ENCODE assay signal across 9 cellular contexts in genomic region chr18:500230-500555, GRCh38. TPM values are rescaled to one million over a fixed set of nuclear protein-coding genes. Genes with fewer than 3 reads are reported as not detected.
DNase-seq lines count a peak whose midpoint lies in the region; ATAC-seq and TF ChIP-seq lines count a peak whose summit lies in the region.
"Had no signal": no experiment of that assay in that cellular context is flagged by ENCODE, and none has a peak within 500 bp of the region (broad histone marks: within the 10 kb centered on the region; RNA-seq: fewer than 3 reads in every experiment).

No MANE protein-coding gene starts in this region.

- H3K36me3 ChIP-seq in adipocyte (ENCODE audit: control insufficient read depth, insufficient read depth, low read length, severe bottlenecking) (no peaks in the 10 kb centered on the region), sigmoid colon (no peaks in the 10 kb centered on the region)

- no peak overlapping the region for H3K27ac ChIP-seq in right cardiac atrium (ENCODE audit: low read length)
- peak overlapping the region; percentile 55 to 73 (median 62) for H3K27ac ChIP-seq in sigmoid colon

- H3K9ac ChIP-seq in adipocyte (ENCODE audit: low read length), result peak overlapping the region; percentile 55

- intact Hi-C loops in right cardiac atrium (cut with DNase I) (loop anchor here in 1 of 4 donors (10.0 kb wide), 1 partner anchor 45 kb away; no protein-coding TSS in a partner anchor), sigmoid colon (cut with DNase I) (loop anchor here (5.0 kb wide), 1 partner anchor 117 kb away; no protein-coding TSS in a partner anchor)

- TF ChIP-seq EP300 in sigmoid colon (IDR thresholded peaks at IDR 0.05), result no peak

- peak overlapping the region; percentile 83 for H3K4me3 ChIP-seq in adipocyte (ENCODE audit: low read length)
- peak overlapping the region; percentile 49 for H3K4me3 ChIP-seq in right cardiac atrium (ENCODE audit: low read length)
- H3K4me3 ChIP-seq in sigmoid colon, result peak overlapping the region; percentile 31 to 72 (median 60)

- H3K27me3 ChIP-seq in adipocyte (replicated peaks; ENCODE audit: control insufficient read depth, insufficient read depth, low read length) (peaks cover 3% of the 10 kb centered on the region), right cardiac atrium (ENCODE audit: control insufficient read depth, insufficient read depth) (no peaks in the 10 kb centered on the region), sigmoid colon (peaks cover 0 to 32% (median 7%) of the 10 kb centered on the region in 3 donors)

- H3K9me3 ChIP-seq in adipocyte (ENCODE audit: control insufficient read depth, low read length), result no peaks in the 10 kb centered on the region
- H3K9me3 ChIP-seq in right cardiac atrium (ENCODE audit: control insufficient read depth, low read length), result no peaks in the 10 kb centered on the region
- H3K9me3 ChIP-seq in sigmoid colon, result no peaks in the 10 kb centered on the region

- in situ Hi-C loops in Caki2 (cut with HindIII; ENCODE audit: low pct_unique_long_range_greater_than_20kb, low sequenced_read_pairs), result no loop called here
- in situ Hi-C loops in GM13976 (cut with MboI; ENCODE audit: low sequenced_read_pairs, unreplicated experiment), result no loop called here

- TF ChIP-seq CTCF in sigmoid colon (IDR thresholded peaks at IDR 0.05) (no peak), GM13976 (IDR thresholded peaks at IDR 0.05; ENCODE audit: borderline replicate concordance, control extremely low read depth, extremely low read depth, insufficient read depth, missing control alignments) (no peak)

- no peak for TF ChIP-seq POLR2A in sigmoid colon (IDR thresholded peaks at IDR 0.05)

- under 1% methylated on average over 40 of the region's 40 CpGs for WGBS in right cardiac atrium
- 1 to 3% methylated on average over 40 of the region's 40 CpGs for WGBS in sigmoid colon, 2 donors

- peaks cover 18% of the 10 kb centered on the region for H3K4me1 ChIP-seq in adipocyte (ENCODE audit: control insufficient read depth, insufficient read depth, low read length)
- no peaks in the 10 kb centered on the region for H3K4me1 ChIP-seq in right cardiac atrium (ENCODE audit: control insufficient read depth, insufficient read depth, low read length)
- H3K4me1 ChIP-seq in sigmoid colon, result peaks cover 0 to 28% (median 19%) of the 10 kb centered on the region in 4 donors

- DNase-seq in Caki2 (ENCODE audit: low read depth), result peak; percentile 24
- DNase-seq in adipocyte (ENCODE audit: low read depth), result no peak
- DNase-seq in right cardiac atrium, result peak; percentile 19 to 61 (median 57)
- DNase-seq in sigmoid colon, result peak; percentile 62
- no peak for DNase-seq in activated naive CD4-positive, alpha-beta T cell (lab: John Stamatoyannopoulos, UW)
- no peak for DNase-seq in 8988T
- DNase-seq in stimulated activated naive CD4-positive, alpha-beta T cell (lab: John Stamatoyannopoulos, UW), result no peak
- DNase-seq in GM13976 (ENCODE audit: low spot score), result no peak
- DNase-seq: NCI-H2081 had no signal

- peak; percentile 28 to 40 for ATAC-seq in right cardiac atrium

RNA-seq across cellular contexts. Expression of gene COLEC12, which starts 0.3 kb away (rescaled TPM):
- total RNA-seq in Caki2 (2014; rRNA removed; shearing (Covaris generic); ENCODE audit: low replicate concordance), result 0.57 TPM in 1 of 2 replicates, not detected in the other
- total RNA-seq in right cardiac atrium, result 10 to 100 TPM in 1 of 4 donors, 1 to 10 TPM in 3; 4.1 to 10.6 (median 6.5) TPM
- 1.7 TPM for polyA plus RNA-seq in right cardiac atrium
- 10 to 100 TPM; 15.9 to 24.7 (median 19.0) TPM for total RNA-seq in sigmoid colon
- 1 to 10 TPM in 2 of 3 donors, under 1 TPM in 1; 0.69 to 4.2 (median 2.4) TPM for polyA plus RNA-seq in sigmoid colon

Comparison
In these comparisons a context has a peak if more than half of its experiments do, and no peak if none do; other contexts are left out.
1. DNase-seq: peak in Caki2 (single experiment), right cardiac atrium (3 of 3) and sigmoid colon (single experiment); none in adipocyte (single experiment), activated naive CD4-positive, alpha-beta T cell (0 of 4), 8988T (single experiment), stimulated activated naive CD4-positive, alpha-beta T cell (0 of 6) and GM13976 (single experiment).
2. Peak in every context shown above with its lines, with median percentiles within 50 percentile points of each other: H3K4me3 ChIP-seq.